1 cellular context compared by ENCODE assay signal in the genomic region with DNA sequence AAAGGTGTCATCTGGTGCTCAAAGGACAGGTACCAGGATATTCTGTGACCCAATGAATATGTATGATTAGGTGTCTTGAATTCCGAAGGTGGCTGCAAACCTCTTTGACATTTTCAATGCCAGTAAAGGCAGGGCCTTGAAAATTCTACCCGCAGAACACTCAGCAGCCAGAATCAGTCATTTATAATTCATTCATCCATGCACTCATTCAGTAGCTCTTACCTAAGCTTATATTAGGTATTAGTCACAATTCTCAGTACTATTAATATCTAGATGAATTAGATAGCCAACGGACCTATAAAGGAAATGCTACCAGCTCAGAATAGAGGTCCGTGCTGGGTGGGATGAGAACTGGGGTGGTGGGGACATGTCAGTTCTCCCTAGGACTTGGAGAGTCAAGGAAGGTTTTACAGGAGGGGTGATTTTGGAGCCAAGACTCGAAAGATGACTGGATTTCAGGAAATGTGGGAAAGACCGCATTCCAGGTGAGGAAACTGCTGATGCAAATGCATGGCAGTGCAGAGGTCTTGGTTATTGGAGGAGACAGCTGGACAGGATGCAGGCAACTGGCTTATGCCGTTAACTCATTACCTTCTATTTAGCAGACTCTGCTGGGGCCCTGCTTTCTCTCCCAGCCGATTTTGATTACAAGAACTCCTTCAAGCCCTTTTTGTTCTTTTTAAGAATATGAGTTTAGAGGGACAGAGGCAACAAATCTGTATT.
TF ChIP-seq lines count a peak whose summit lies in the region.

No MANE protein-coding gene starts in this region.

TF ChIP-seq in SK-N-SH treated with all-trans-retinoic acid at 6 μM for 48 hours, 23 proteins besides CTCF, POLR2A, EP300 and RAD21 (continued from another document):
- TF ChIP-seq, protein P1, sequence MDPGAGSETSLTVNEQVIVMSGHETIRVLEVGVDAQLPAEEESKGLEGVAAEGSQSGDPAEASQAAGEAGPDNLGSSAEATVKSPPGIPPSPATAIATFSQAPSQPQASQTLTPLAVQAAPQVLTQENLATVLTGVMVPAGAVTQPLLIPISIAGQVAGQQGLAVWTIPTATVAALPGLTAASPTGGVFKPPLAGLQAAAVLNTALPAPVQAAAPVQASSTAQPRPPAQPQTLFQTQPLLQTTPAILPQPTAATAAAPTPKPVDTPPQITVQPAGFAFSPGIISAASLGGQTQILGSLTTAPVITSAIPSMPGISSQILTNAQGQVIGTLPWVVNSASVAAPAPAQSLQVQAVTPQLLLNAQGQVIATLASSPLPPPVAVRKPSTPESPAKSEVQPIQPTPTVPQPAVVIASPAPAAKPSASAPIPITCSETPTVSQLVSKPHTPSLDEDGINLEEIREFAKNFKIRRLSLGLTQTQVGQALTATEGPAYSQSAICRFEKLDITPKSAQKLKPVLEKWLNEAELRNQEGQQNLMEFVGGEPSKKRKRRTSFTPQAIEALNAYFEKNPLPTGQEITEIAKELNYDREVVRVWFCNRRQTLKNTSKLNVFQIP (CRISPR knock-in tag; IDR thresholded peaks at IDR 0.05; ENCODE audit: borderline replicate concordance, low read depth) = no peak
- TF ChIP-seq ZNF565 (CRISPR knock-in tag; conservative IDR thresholded peaks at IDR 0.05; ENCODE audit: low read depth) = no peak
- TF ChIP-seq, protein P2, sequence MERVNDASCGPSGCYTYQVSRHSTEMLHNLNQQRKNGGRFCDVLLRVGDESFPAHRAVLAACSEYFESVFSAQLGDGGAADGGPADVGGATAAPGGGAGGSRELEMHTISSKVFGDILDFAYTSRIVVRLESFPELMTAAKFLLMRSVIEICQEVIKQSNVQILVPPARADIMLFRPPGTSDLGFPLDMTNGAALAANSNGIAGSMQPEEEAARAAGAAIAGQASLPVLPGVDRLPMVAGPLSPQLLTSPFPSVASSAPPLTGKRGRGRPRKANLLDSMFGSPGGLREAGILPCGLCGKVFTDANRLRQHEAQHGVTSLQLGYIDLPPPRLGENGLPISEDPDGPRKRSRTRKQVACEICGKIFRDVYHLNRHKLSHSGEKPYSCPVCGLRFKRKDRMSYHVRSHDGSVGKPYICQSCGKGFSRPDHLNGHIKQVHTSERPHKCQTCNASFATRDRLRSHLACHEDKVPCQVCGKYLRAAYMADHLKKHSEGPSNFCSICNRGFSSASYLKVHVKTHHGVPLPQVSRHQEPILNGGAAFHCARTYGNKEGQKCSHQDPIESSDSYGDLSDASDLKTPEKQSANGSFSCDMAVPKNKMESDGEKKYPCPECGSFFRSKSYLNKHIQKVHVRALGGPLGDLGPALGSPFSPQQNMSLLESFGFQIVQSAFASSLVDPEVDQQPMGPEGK (CRISPR knock-in tag; IDR thresholded peaks at IDR 0.05; ENCODE audit: borderline replicate concordance) = no peak
- TF ChIP-seq ARNTL (CRISPR knock-in tag; IDR thresholded peaks at IDR 0.05; ENCODE audit: borderline replicate concordance, low read depth) = no peak
- TF ChIP-seq ZFP30 (CRISPR knock-in tag; IDR thresholded peaks at IDR 0.05) = no peak
- TF ChIP-seq ZNF8 (CRISPR knock-in tag; IDR thresholded peaks at IDR 0.05) = no peak
- TF ChIP-seq CSDC2 (CRISPR knock-in tag; IDR thresholded peaks at IDR 0.05) = no peak
- no peak for TF ChIP-seq ESRRG (CRISPR knock-in tag; IDR thresholded peaks at IDR 0.05)
- TF ChIP-seq ISL1 (CRISPR knock-in tag; IDR thresholded peaks at IDR 0.05) = no peak
- TF ChIP-seq, protein P3, sequence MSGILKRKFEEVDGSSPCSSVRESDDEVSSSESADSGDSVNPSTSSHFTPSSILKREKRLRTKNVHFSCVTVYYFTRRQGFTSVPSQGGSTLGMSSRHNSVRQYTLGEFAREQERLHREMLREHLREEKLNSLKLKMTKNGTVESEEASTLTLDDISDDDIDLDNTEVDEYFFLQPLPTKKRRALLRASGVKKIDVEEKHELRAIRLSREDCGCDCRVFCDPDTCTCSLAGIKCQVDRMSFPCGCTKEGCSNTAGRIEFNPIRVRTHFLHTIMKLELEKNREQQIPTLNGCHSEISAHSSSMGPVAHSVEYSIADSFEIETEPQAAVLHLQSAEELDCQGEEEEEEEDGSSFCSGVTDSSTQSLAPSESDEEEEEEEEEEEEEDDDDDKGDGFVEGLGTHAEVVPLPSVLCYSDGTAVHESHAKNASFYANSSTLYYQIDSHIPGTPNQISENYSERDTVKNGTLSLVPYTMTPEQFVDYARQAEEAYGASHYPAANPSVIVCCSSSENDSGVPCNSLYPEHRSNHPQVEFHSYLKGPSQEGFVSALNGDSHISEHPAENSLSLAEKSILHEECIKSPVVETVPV (CRISPR knock-in tag; IDR thresholded peaks at IDR 0.05) = no peak
- no peak for TF ChIP-seq RARB (CRISPR knock-in tag; IDR thresholded peaks at IDR 0.05)
